7 cellular contexts compared by ENCODE assay signal in genomic region chr6:35139924-35140524, GRCh38.
DNase-seq lines count a peak whose midpoint lies in the region; ATAC-seq and TF ChIP-seq lines count a peak whose summit lies in the region.

No MANE protein-coding gene starts in this region.

- H3K9ac ChIP-seq in SU-DHL-6 (ENCODE audit: low read length) = no peak overlapping the region

- no peaks in the 10 kb centered on the region for H3K9me2 ChIP-seq in SU-DHL-6 (replicated peaks; ENCODE audit: insufficient read depth, low read length)

- H2AFZ ChIP-seq in SU-DHL-6 (ENCODE audit: low read depth, low read length, severe bottlenecking) = no peak overlapping the region

- H3K27ac ChIP-seq in SU-DHL-6 (ENCODE audit: low read depth, low read length) = no peak overlapping the region

- no peak for ATAC-seq in HG03520 (IDR thresholded peaks at IDR 0.05; ENCODE audit: unreplicated experiment)

- H3F3A ChIP-seq in SU-DHL-6 (ENCODE audit: insufficient read depth) = no peaks in the 10 kb centered on the region

- no peaks in the 10 kb centered on the region for H3K27me3 ChIP-seq in SU-DHL-6 (ENCODE audit: low read length)

- no peaks in the 10 kb centered on the region for H3K9me3 ChIP-seq in SU-DHL-6 (ENCODE audit: insufficient read depth, low read length)

- no peak overlapping the region for H3K4me2 ChIP-seq in SU-DHL-6 (ENCODE audit: low read depth, low read length, poor library complexity, severe bottlenecking)

- H3K79me2 ChIP-seq in SU-DHL-6 (ENCODE audit: insufficient read depth, low read length) = no peaks in the 10 kb centered on the region

- H3K4me3 ChIP-seq in SU-DHL-6 (ENCODE audit: insufficient read depth, low read length, poor library complexity, severe bottlenecking) = no peak overlapping the region

- TF ChIP-seq CTCF in GM10266 (IDR thresholded peaks at IDR 0.05; ENCODE audit: control insufficient read depth, insufficient read depth, low read depth, missing control alignments) (peak; percentile 88), SU-DHL-6 (IDR thresholded peaks at IDR 0.05; ENCODE audit: insufficient read depth, low read length, poor library complexity, severe bottlenecking) (peak; percentile 97)

- no peaks in the 10 kb centered on the region for H4K20me1 ChIP-seq in SU-DHL-6 (ENCODE audit: low read depth, low read length)

- peak; percentile 62 for DNase-seq in GM10266 (ENCODE audit: extremely low spot score)
- DNase-seq in NCI-H1092 (lab: John Stamatoyannopoulos, UW) = peak; percentile 39
- peak; percentile 85 for DNase-seq in astrocyte of the hippocampus (ENCODE audit: low read depth, low spot score)
- peak in 30 of 51 donors; percentile 2 to 67 (median 21) for DNase-seq in hypothalamus (lab: John Stamatoyannopoulos, UW)
- DNase-seq in smooth muscle cell of the brain vasculature (ENCODE audit: low read depth, low spot score) = peak; percentile 57

- H3K36me3 ChIP-seq in SU-DHL-6 (ENCODE audit: low read length) = no peaks in the 10 kb centered on the region

Comparison
In these comparisons a context has a peak if more than half of its experiments do, and no peak if none do; other contexts are left out.
1. DNase-seq: peak in every context shown above with its lines; median percentile 85 in astrocyte of the hippocampus; 62 in GM10266; 57 in smooth muscle cell of the brain vasculature; 39 in NCI-H1092; 21 in hypothalamus.